ENCODE assay signal across 23 cellular contexts in the genomic region with DNA sequence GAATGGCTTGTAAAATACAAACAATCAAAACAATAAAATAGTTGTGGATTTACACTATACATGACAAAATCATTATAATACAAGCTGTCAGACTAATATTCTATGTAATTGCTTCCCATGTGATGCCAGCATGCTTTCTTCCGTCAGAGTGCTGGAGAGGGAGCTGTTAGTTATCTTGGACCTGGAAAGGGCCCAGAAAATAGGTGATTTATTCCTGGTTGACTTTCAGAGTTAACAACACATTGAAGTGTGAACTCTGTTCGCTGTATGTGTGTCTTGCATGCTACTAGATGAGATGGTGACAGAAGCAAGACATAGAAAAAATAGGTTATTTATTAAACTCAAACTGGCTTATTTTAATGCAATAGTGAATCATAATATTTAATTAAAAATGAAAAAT.
"Had no signal": no experiment of that assay in that cellular context is flagged by ENCODE, and none has a peak within 500 bp of the region (broad histone marks: within the 10 kb centered on the region; RNA-seq: fewer than 3 reads in every experiment).

No MANE protein-coding gene starts in this region.

- H3K9ac ChIP-seq: SK-N-SH had no signal

- ATAC-seq: activated CD8-positive, alpha-beta T cell treated with anti-CD3 and anti-CD28 coated beads for 36 hours; body of pancreas; K562; Panc1 had no signal

- DNase-seq: activated CD4-positive, alpha-beta T cell treated with anti-CD3 and anti-CD28 coated beads, Interleukin-2, amount 10 ng/mL, durations not matched to agents 24 days and 14 days; activated CD4-positive, alpha-beta T cell treated with anti-CD3 and anti-CD28 coated beads, Interleukin-2, amount 50 U/mL, for 4 hours; activated CD8-positive, alpha-beta T cell treated with anti-CD3 and anti-CD28 coated beads for 36 hours; activated gamma-delta T cell; activated naive CD4-positive, alpha-beta T cell treated with Interleukin-2 at 50 U/mL for 16 hours; activated naive CD8-positive, alpha-beta T cell treated with anti-CD3 and anti-CD28 coated beads, Interleukin-2, amount 10 ng/mL, durations not matched to agents 7 days and 5 days; activated T-cell treated with anti-CD3 and anti-CD28 coated beads, Interleukin-2, amount 50 U/mL, for 1 hour; adrenal gland; body of pancreas; NCI-H1092 treated with DMSO at 0.1 percent for 48 hours; NCI-H1417; NCI-H187 treated with DMSO at 0.1 percent for 48 hours; NCI-H226; NCI-H446 treated with DMSO at 0.1 percent for 48 hours; NCI-H524; SHP77 treated with DMSO at 0.1 percent for 48 hours; SK-N-SH had no signal

- H3K27me3 ChIP-seq: adrenal gland, body of pancreas, breast epithelium, SJSA1 had no signal

- H3K9me3 ChIP-seq: body of pancreas had no signal

- H3K27ac ChIP-seq: adrenal gland, body of pancreas, breast epithelium, SJSA1 had no signal

- FAIRE-seq: astrocyte, K562, TTC549 had no signal

- H3K4me1 ChIP-seq: breast epithelium had no signal

- H3K36me3 ChIP-seq: adrenal gland, breast epithelium, SJSA1 had no signal

- H3K4me3 ChIP-seq: adrenal gland, body of pancreas, breast epithelium, K562, SJSA1 had no signal
